In genomic region chr3:56467801-56468183, GRCh38 we compare ENCODE assay signal across 8 cellular contexts. TPM values are rescaled to one million over a fixed set of nuclear protein-coding genes. Genes with fewer than 3 reads are reported as not detected.
DNase-seq lines count a peak whose midpoint lies in the region; ATAC-seq and TF ChIP-seq lines count a peak whose summit lies in the region.

No MANE protein-coding gene starts in this region.

- TF ChIP-seq POLR2A in breast epithelium (IDR thresholded peaks at IDR 0.05), result no peak

- DNase-seq in NCI-H82 (lab: John Stamatoyannopoulos, UW) (peak; percentile 56), NCI-H82 treated with DMSO at 0.1 percent for 48 hours (lab: John Stamatoyannopoulos, UW; ENCODE audit: unreplicated experiment) (no peak), breast epithelium (ENCODE audit: low spot score in 2 of 2) (no peak), left lung (no peak), tibial artery (no peak), NCI-H524 treated with DMSO at 0.1 percent for 48 hours (lab: John Stamatoyannopoulos, UW) (no peak)
- no peak for DNase-seq in stimulated activated CD4-positive, alpha-beta T cell treated with anti-CD3 and anti-CD28 coated beads, Interleukin-12 subunit alpha, Interleukin-12 subunit beta, amount 100 ng/mL, for 4 hours

- H3K9me3 ChIP-seq in breast epithelium, result no peaks in the 10 kb centered on the region
- H3K9me3 ChIP-seq in left lung, result no peaks in the 10 kb centered on the region
- H3K9me3 ChIP-seq in tibial artery, result no peaks in the 10 kb centered on the region

- peak; percentile 58 for ATAC-seq in left lung
- ATAC-seq in HG03095 (IDR thresholded peaks at IDR 0.05; ENCODE audit: unreplicated experiment), result no peak

- no peak overlapping the region for H3K27ac ChIP-seq in breast epithelium
- H3K27ac ChIP-seq in left lung, result no peak overlapping the region
- no peak overlapping the region for H3K27ac ChIP-seq in tibial artery

- peaks cover 0 to 10% of the 10 kb centered on the region in 2 donors for H3K27me3 ChIP-seq in breast epithelium
- H3K27me3 ChIP-seq in left lung, result peaks cover 7 to 77% of the 10 kb centered on the region in 2 donors
- H3K27me3 ChIP-seq in tibial artery, result peaks cover 0 to 29% of the 10 kb centered on the region in 2 donors

- H3K4me3 ChIP-seq in breast epithelium (peak overlapping the region; percentile 36 to 75 (median 63)), left lung (peak overlapping the region; percentile 41 to 45), tibial artery (peak overlapping the region; percentile 42 to 56)

- intact Hi-C loops in breast epithelium (cut with DNase I; ENCODE audit: low total_unique reads), result no loop called here
- intact Hi-C loops in left lung (cut with DNase I), result no loop called here
- intact Hi-C loops in tibial artery (cut with DNase I; ENCODE audit: low total_unique reads), result no loop called here

- no peaks in the 10 kb centered on the region for H3K36me3 ChIP-seq in breast epithelium
- H3K36me3 ChIP-seq in left lung, result no peaks in the 10 kb centered on the region
- H3K36me3 ChIP-seq in tibial artery, result no peaks in the 10 kb centered on the region

- H3K4me1 ChIP-seq in breast epithelium (no peaks in the 10 kb centered on the region), left lung (peaks cover 0 to 7% of the 10 kb centered on the region in 2 donors), tibial artery (peaks cover 0 to 13% (median 8%) of the 10 kb centered on the region in 4 donors)

- TF ChIP-seq CTCF in breast epithelium (IDR thresholded peaks at IDR 0.05), result no peak
- TF ChIP-seq CTCF in left lung (IDR thresholded peaks at IDR 0.05), result no peak
- no peak for TF ChIP-seq CTCF in tibial artery (IDR thresholded peaks at IDR 0.05)

RNA-seq across cellular contexts. Expression of gene ERC2, which starts 0.5 kb away (rescaled TPM):
- total RNA-seq in breast epithelium (1 to 10 TPM in 2 of 3 donors, under 1 TPM in 1; 0.64 to 7.3 (median 1.3) TPM), left lung (1 to 10 TPM; 2.7 to 3.3 TPM)
